Comparison of ENCODE assay signal across 23 cellular contexts in genomic region chr22:35899736-35900135, GRCh38.
DNase-seq lines count a peak whose midpoint lies in the region; ATAC-seq, FAIRE-seq and TF ChIP-seq lines count a peak whose summit lies in the region.
"Had no signal": no experiment of that assay in that cellular context is flagged by ENCODE, and none has a peak within 500 bp of the region (broad histone marks: within the 10 kb centered on the region; RNA-seq: fewer than 3 reads in every experiment).

No MANE protein-coding gene starts in this region.

- H3K36me3 ChIP-seq in heart right ventricle (no peaks in the 10 kb centered on the region), keratinocyte (ENCODE audit: control insufficient read depth in 2 of 2, extremely low read depth in 1 of 2, insufficient read depth in 2 of 2, low read length in 2 of 2) (no peaks in the 10 kb centered on the region), H7 (replicated peaks; ENCODE audit: control insufficient read depth, insufficient read depth, low read length) (no peaks in the 10 kb centered on the region)
- H3K36me3 ChIP-seq: adrenal gland, Peyer's patch had no signal

- intact Hi-C loops in heart right ventricle (cut with DNase I) (no loop called here), cardiac septum (cut with DNase I) (no loop called here)

- no peak overlapping the region for H2AFZ ChIP-seq in keratinocyte (ENCODE audit: control insufficient read depth, low read length)

- dilution Hi-C loops in keratinocyte (cut with MboI; ENCODE audit: extremely low pct_ligation_motif_present, low sequenced_read_pairs): no loop called here

- H3K27me3 ChIP-seq in heart right ventricle (no peaks in the 10 kb centered on the region), keratinocyte (ENCODE audit: control insufficient read depth, extremely low read depth, insufficient read depth, low read length) (no peaks in the 10 kb centered on the region), H7 (ENCODE audit: control insufficient read depth, insufficient read depth, low read length) (no peaks in the 10 kb centered on the region)
- H3K27me3 ChIP-seq: adrenal gland, Peyer's patch had no signal

- H3K27ac ChIP-seq in heart right ventricle (peak overlapping the region in 7 of 10 donors; percentile 9 to 53 (median 47)), VCaP (peak overlapping the region; percentile 21; the same call in 1 of the 2 replicates), keratinocyte (ENCODE audit: control insufficient read depth, insufficient read depth, low read length) (peak overlapping the region; percentile 66)
- H3K27ac ChIP-seq: adrenal gland, C4-2B, KMS-11, Peyer's patch had no signal

- DNase-seq in heart right ventricle (no peak), cardiac septum (ENCODE audit: low spot score) (no peak), keratinocyte (ENCODE audit: low read depth, low spot score) (no peak), H7 (no peak), H4 (ENCODE audit: low spot score) (no peak), SHP77 (lab: John Stamatoyannopoulos, UW) (no peak), SKM-1 (lab: John Stamatoyannopoulos, UW; ENCODE audit: unreplicated experiment) (no peak)
- DNase-seq: activated CD4-positive, alpha-beta T cell treated with anti-CD3 and anti-CD28 coated beads, Interleukin-2, amount 10 ng/mL, durations not matched to agents 24 days and 14 days; activated naive CD4-positive, alpha-beta T cell; activated T-cell treated with anti-CD3 and anti-CD28 coated beads, Interleukin-2, amount 50 U/mL, for 4 hours; adrenal gland; GOT3; left colon; midbrain; natural killer cell; NCI-H146; NCI-H510A treated with DMSO at 0.1 percent for 48 hours; Peyer's patch; T-helper 2 cell had no signal

- H3K9me3 ChIP-seq in heart right ventricle (no peaks in the 10 kb centered on the region), keratinocyte (ENCODE audit: control insufficient read depth, low read depth, low read length) (no peaks in the 10 kb centered on the region)
- H3K9me3 ChIP-seq: adrenal gland, Peyer's patch had no signal

- peaks cover 52% of the 10 kb centered on the region for H3K79me2 ChIP-seq in keratinocyte (ENCODE audit: control insufficient read depth, insufficient read depth, low read length)

- no peak for ATAC-seq in heart right ventricle
- ATAC-seq: left colon had no signal

- H3K4me3 ChIP-seq in heart right ventricle: no peak overlapping the region
- H3K4me3 ChIP-seq in keratinocyte (ENCODE audit: control insufficient read depth in 2 of 3, extremely low read depth in 1 of 3, insufficient read depth in 2 of 3, low read depth in 1 of 3, low read length in 3 of 3): no peak overlapping the region
- H3K4me3 ChIP-seq in H7 (ENCODE audit: insufficient read depth, low read depth, low read length): no peak overlapping the region
- H3K4me3 ChIP-seq: adrenal gland, Peyer's patch had no signal

- H3K4me1 ChIP-seq in heart right ventricle (peaks cover 10 to 85% (median 48%) of the 10 kb centered on the region in 9 donors), keratinocyte (ENCODE audit: control insufficient read depth, extremely low read depth, insufficient read depth, low read length) (peaks cover 67% of the 10 kb centered on the region)

- TF ChIP-seq CTCF in heart right ventricle (IDR thresholded peaks at IDR 0.05): no peak
- TF ChIP-seq CTCF in VCaP (conservative IDR thresholded peaks at IDR 0.05): no peak
- no peak for TF ChIP-seq CTCF in keratinocyte (optimal IDR thresholded peaks at IDR 0.05 in 1 of 3, IDR thresholded peaks at IDR 0.05 in 1 of 3, conservative IDR thresholded peaks at IDR 0.05 in 1 of 3; ENCODE audit: extremely low read depth in 1 of 3, insufficient read depth in 2 of 3, low read length in 3 of 3)

- no peak for FAIRE-seq in keratinocyte (lab: Jason Lieb, UNC)
- FAIRE-seq: bronchial epithelial cell had no signal

- H3K9me1 ChIP-seq in keratinocyte (ENCODE audit: control insufficient read depth, extremely low read depth, insufficient read depth, low read length): no peaks in the 10 kb centered on the region

- H4K20me1 ChIP-seq in keratinocyte (ENCODE audit: control insufficient read depth, extremely low read depth, insufficient read depth, low read length): no peaks in the 10 kb centered on the region

- peak overlapping the region; percentile 44 for H3K4me2 ChIP-seq in keratinocyte (ENCODE audit: control insufficient read depth, extremely low read depth, insufficient read depth, low read depth, low read length)
- H3K4me2 ChIP-seq: KMS-11 had no signal

- peak overlapping the region; percentile 39 for H3K9ac ChIP-seq in keratinocyte (ENCODE audit: control insufficient read depth, extremely low read depth, insufficient read depth, low read length)
- H3K9ac ChIP-seq: KMS-11 had no signal
